ENCODE assay signal across 2 cellular contexts in genomic region chr11:67354314-67355022, GRCh38.
TF ChIP-seq lines count a peak whose summit lies in the region.

No MANE protein-coding gene starts in this region.

TF ChIP-seq in GM23338, 12 proteins besides CTCF, POLR2A, EP300 and RAD21:
- no peak for TF ChIP-seq ZNF331 (CRISPR knock-in tag; IDR thresholded peaks at IDR 0.05; ENCODE audit: low read depth)
- TF ChIP-seq CREB1 (CRISPR knock-in tag; IDR thresholded peaks at IDR 0.05; ENCODE audit: low read depth): no peak
- TF ChIP-seq ZNF462 (CRISPR knock-in tag; IDR thresholded peaks at IDR 0.05): no peak
- TF ChIP-seq REST (IDR thresholded peaks at IDR 0.05; ENCODE audit: unreplicated experiment): no peak
- TF ChIP-seq EZH2phosphoT487 (IDR thresholded peaks at IDR 0.05; ENCODE audit: unreplicated experiment): no peak
- no peak for TF ChIP-seq STAT1 (IDR thresholded peaks at IDR 0.05; ENCODE audit: unreplicated experiment)
- TF ChIP-seq ZNF114 (CRISPR knock-in tag; IDR thresholded peaks at IDR 0.05): no peak
- no peak for TF ChIP-seq ETS1 (IDR thresholded peaks at IDR 0.05)

TF ChIP-seq in endothelial cell of umbilical vein, 7 proteins besides CTCF, POLR2A, EP300 and RAD21:
- TF ChIP-seq FOS (IDR thresholded peaks at IDR 0.05; ENCODE audit: borderline replicate concordance, insufficient read depth, low read length): peak; percentile 97
- TF ChIP-seq MAX (IDR thresholded peaks at IDR 0.05; ENCODE audit: insufficient read depth, insufficient read length): no peak
- TF ChIP-seq MYC (IDR thresholded peaks at IDR 0.05; ENCODE audit: low read depth, low read length): peak; percentile 36
- peak; percentile 82 for TF ChIP-seq POLR2AphosphoS5 (IDR thresholded peaks at IDR 0.05; ENCODE audit: insufficient read depth, low read depth, low read length)
- TF ChIP-seq GATA2 (IDR thresholded peaks at IDR 0.05; ENCODE audit: insufficient read depth, insufficient read length, low read depth, low read length): no peak
- TF ChIP-seq EZH2 (IDR thresholded peaks at IDR 0.05; ENCODE audit: borderline replicate concordance, low read depth, low read length, severe bottlenecking): no peak
- peak; percentile 73 for TF ChIP-seq JUN (IDR thresholded peaks at IDR 0.05; ENCODE audit: borderline replicate concordance, insufficient read depth, insufficient read length, low read depth)
TF ChIP-seq in endothelial cell of umbilical vein: peak in this region for 4.
